Comparison of ENCODE assay signal across 1 cellular context in genomic region chr2:169877406-169877805, GRCh38.
TF ChIP-seq lines count a peak whose summit lies in the region.

No MANE protein-coding gene starts in this region.

TF ChIP-seq in GM23338, 12 proteins besides CTCF, POLR2A, EP300 and RAD21 (continued from another document):
- TF ChIP-seq REST (IDR thresholded peaks at IDR 0.05; ENCODE audit: unreplicated experiment) = no peak
- no peak for TF ChIP-seq ETS1 (IDR thresholded peaks at IDR 0.05)
- TF ChIP-seq CREB1 (CRISPR knock-in tag; IDR thresholded peaks at IDR 0.05; ENCODE audit: low read depth) = no peak
- no peak for TF ChIP-seq STAT1 (IDR thresholded peaks at IDR 0.05; ENCODE audit: unreplicated experiment)
- no peak for TF ChIP-seq EZH2 (IDR thresholded peaks at IDR 0.05; ENCODE audit: low read depth, unreplicated experiment)
- TF ChIP-seq NANOG (IDR thresholded peaks at IDR 0.05; ENCODE audit: borderline replicate concordance) = no peak
- no peak for TF ChIP-seq JUNB (IDR thresholded peaks at IDR 0.05; ENCODE audit: unreplicated experiment)
- no peak for TF ChIP-seq ZNF331 (CRISPR knock-in tag; IDR thresholded peaks at IDR 0.05; ENCODE audit: low read depth)
- TF ChIP-seq POLR2AphosphoS5 (IDR thresholded peaks at IDR 0.05; ENCODE audit: low read depth) = no peak
- TF ChIP-seq ZNF114 (CRISPR knock-in tag; IDR thresholded peaks at IDR 0.05) = no peak
